In genomic region chr12:15505616-15506015, GRCh38 we compare ENCODE assay signal across 23 cellular contexts.
"Had no signal": no experiment of that assay in that cellular context is flagged by ENCODE, and none has a peak within 500 bp of the region (broad histone marks: within the 10 kb centered on the region; RNA-seq: fewer than 3 reads in every experiment).

No MANE protein-coding gene starts in this region.

- H3K4me3 ChIP-seq: left ventricle myocardium inferior, lung, ovary, right atrium auricular region, right lobe of liver, skin epidermis, stomach, testis, thyroid gland, transverse colon, upper lobe of left lung had no signal

- H3K4me1 ChIP-seq: left ventricle myocardium inferior, right atrium auricular region, right lobe of liver, testis, thyroid gland, transverse colon, upper lobe of left lung had no signal

- DNase-seq: hypothalamus; immature natural killer cell; islet precursor cell; left ventricle myocardium inferior; mesendoderm; naive B cell; natural killer cell; ovary; right lobe of liver; stimulated activated CD4-positive, alpha-beta T cell treated with anti-CD3 and anti-CD28 coated beads, Interleukin-12 subunit alpha, Interleukin-12 subunit beta, amount 100 ng/mL, for 4 hours; stimulated activated CD4-positive, alpha-beta T cell treated with anti-CD3 and anti-CD28 coated beads, Interleukin-15, amount 100 ng/mL, for 24 hours; stimulated activated CD4-positive, alpha-beta T cell treated with anti-CD3 and anti-CD28 coated beads, Interleukin-2, amount 100 ng/mL, for 24 hours; stimulated activated CD4-positive, alpha-beta T cell treated with anti-CD3 and anti-CD28 coated beads, Interleukin-4, amount 100 ng/mL, for 1 hour; stimulated activated naive B cell treated with anti-CD40 and anti-IgM and Interleukin-4, amounts not matched to agents 10 μg/mL and 1 μg/mL and 100 μg/mL, for 72 hours; stimulated activated naive CD8-positive, alpha-beta T cell treated with anti-CD3 and anti-CD28 coated beads, Interleukin-15, Interleukin-2, amounts not matched to agents 100 U/mL and 50 U/mL, for 24 hours; stomach; testis; thyroid gland; transverse colon; upper lobe of left lung had no signal

- H3K9me3 ChIP-seq: left ventricle myocardium inferior, ovary, right atrium auricular region, right lobe of liver, stomach, testis, thyroid gland, transverse colon, upper lobe of left lung had no signal

- H3K36me3 ChIP-seq: left ventricle myocardium inferior, ovary, right atrium auricular region, right lobe of liver, stomach, thyroid gland, transverse colon, upper lobe of left lung had no signal

- H3K27ac ChIP-seq: left ventricle myocardium inferior, ovary, right atrium auricular region, right lobe of liver, skin epidermis, stomach, testis, thyroid gland, upper lobe of left lung had no signal

- ATAC-seq: natural killer cell; right lobe of liver; stimulated activated naive B cell treated with anti-CD40 and anti-IgM and Interleukin-4, amounts not matched to agents 10 μg/mL and 1 μg/mL and 100 μg/mL, for 72 hours; stimulated activated naive CD8-positive, alpha-beta T cell treated with anti-CD3 and anti-CD28 coated beads, Interleukin-15, Interleukin-2, amounts not matched to agents 100 U/mL and 50 U/mL, for 24 hours had no signal

- H3K27me3 ChIP-seq: ovary, right atrium auricular region, right lobe of liver, stomach, testis, thyroid gland, transverse colon, upper lobe of left lung had no signal
